In genomic region chr16:964696-965395, GRCh38 we compare ENCODE assay signal across 9 cellular contexts. TPM values are rescaled to one million over a fixed set of nuclear protein-coding genes. Genes with fewer than 3 reads are reported as not detected.
DNase-seq lines count a peak whose midpoint lies in the region; ATAC-seq and TF ChIP-seq lines count a peak whose summit lies in the region.
"Had no signal": no experiment of that assay in that cellular context is flagged by ENCODE, and none has a peak within 500 bp of the region (broad histone marks: within the 10 kb centered on the region; RNA-seq: fewer than 3 reads in every experiment).

No MANE protein-coding gene starts in this region.

- no peak for TF ChIP-seq CTCF in type B pancreatic cell (conservative IDR thresholded peaks at IDR 0.05)

- DNase-seq in MG63 (peak; percentile 75), inferior parietal cortex (ENCODE audit: extremely low spot score) (peak; percentile 36), SHP77 (lab: John Stamatoyannopoulos, UW) (no peak), NCI-H1694 treated with DMSO at 0.1 percent for 48 hours (lab: John Stamatoyannopoulos, UW) (no peak), type B pancreatic cell (ENCODE audit: extremely low spot score, unreplicated experiment) (no peak)
- peak; percentile 86 for DNase-seq in activated CD4-positive, alpha-beta memory T cell treated with anti-CD3 and anti-CD28 coated beads, Interleukin-2, amount 10 ng/mL, durations not matched to agents 7 days and 5 days
- DNase-seq in stimulated activated CD4-positive, alpha-beta T cell treated with anti-CD3 and anti-CD28 coated beads, Interleukin-4, amount 100 ng/mL, for 24 hours = peak; percentile 81
- DNase-seq: Peyer's patch had no signal

- H3K4me3 Mint-ChIP-seq in activated CD4-positive, alpha-beta memory T cell treated with anti-CD3 and anti-CD28 coated beads, Interleukin-2, amount 10 ng/mL, durations not matched to agents 7 days and 5 days = peak overlapping the region; percentile 79
- no peak overlapping the region for H3K4me3 Mint-ChIP-seq in type B pancreatic cell

- H3K9me3 ChIP-seq in MG63 = peaks cover 13% of the 10 kb centered on the region
- H3K9me3 ChIP-seq: Peyer's patch had no signal

- H3K4me3 ChIP-seq in MG63 = peak overlapping the region; percentile 38

- peaks cover 34% of the 10 kb centered on the region for H3K36me3 ChIP-seq in MG63
- H3K36me3 ChIP-seq: Peyer's patch had no signal

- no peak for ATAC-seq in HG02938 (IDR thresholded peaks at IDR 0.05; ENCODE audit: unreplicated experiment)

- peaks cover 51% of the 10 kb centered on the region for H3K4me1 Mint-ChIP-seq in activated CD4-positive, alpha-beta memory T cell treated with anti-CD3 and anti-CD28 coated beads, Interleukin-2, amount 10 ng/mL, durations not matched to agents 7 days and 5 days
- peaks cover 20% of the 10 kb centered on the region for H3K4me1 Mint-ChIP-seq in type B pancreatic cell (ENCODE audit: unreplicated experiment)

- H3K9me3 Mint-ChIP-seq in activated CD4-positive, alpha-beta memory T cell treated with anti-CD3 and anti-CD28 coated beads, Interleukin-2, amount 10 ng/mL, durations not matched to agents 7 days and 5 days = no peaks in the 10 kb centered on the region
- peaks cover 9% of the 10 kb centered on the region for H3K9me3 Mint-ChIP-seq in type B pancreatic cell

- peak overlapping the region; percentile 98 for H3K27ac Mint-ChIP-seq in activated CD4-positive, alpha-beta memory T cell treated with anti-CD3 and anti-CD28 coated beads, Interleukin-2, amount 10 ng/mL, durations not matched to agents 7 days and 5 days
- H3K27ac Mint-ChIP-seq in type B pancreatic cell = no peak overlapping the region

- CTCF ChIA-PET in activated CD4-positive, alpha-beta memory T cell treated with anti-CD3 and anti-CD28 coated beads, Interleukin-2, amount 10 ng/mL, durations not matched to agents 7 days and 5 days (lab: Charles Lee) = interaction anchor here (0.7 to 1.5 kb wide), 4 partner anchors 28 to 224 kb away, joined by 3 to 6 read pairs (median 4); partner anchors contain the start of gene CIAO3

- no peaks in the 10 kb centered on the region for H3K27me3 ChIP-seq in MG63
- H3K27me3 ChIP-seq: Peyer's patch had no signal

- H3K27me3 Mint-ChIP-seq in activated CD4-positive, alpha-beta memory T cell treated with anti-CD3 and anti-CD28 coated beads, Interleukin-2, amount 10 ng/mL, durations not matched to agents 7 days and 5 days = no peaks in the 10 kb centered on the region
- H3K27me3 Mint-ChIP-seq in type B pancreatic cell = no peaks in the 10 kb centered on the region

- peaks cover 40% of the 10 kb centered on the region for H3K36me3 Mint-ChIP-seq in activated CD4-positive, alpha-beta memory T cell treated with anti-CD3 and anti-CD28 coated beads, Interleukin-2, amount 10 ng/mL, durations not matched to agents 7 days and 5 days (ENCODE audit: low read depth)
- H3K36me3 Mint-ChIP-seq in type B pancreatic cell = peaks cover 22% of the 10 kb centered on the region

- POLR2A ChIA-PET in activated CD4-positive, alpha-beta memory T cell treated with anti-CD3 and anti-CD28 coated beads, Interleukin-2, amount 10 ng/mL, durations not matched to agents 7 days and 5 days (lab: Charles Lee) = interaction anchor here (0.6 to 2.2 kb wide), 6 partner anchors 16 to 284 kb away, joined by 3 to 9 read pairs (median 6); partner anchors contain the start of genes SOX8 and STUB1

RNA-seq across cellular contexts. Expression of gene LMF1, which starts 5.9 kb away (rescaled TPM):
- 8.8 and 11.1 TPM in 2 replicates for total RNA-seq in MG63 (2014; rRNA removed; shearing (Covaris generic); ENCODE audit: low replicate concordance)
- total RNA-seq in activated CD4-positive, alpha-beta memory T cell treated with anti-CD3 and anti-CD28 coated beads, Interleukin-2, amount 10 ng/mL, durations not matched to agents 7 days and 5 days = 10 to 100 TPM; 21.3 to 22.6 TPM
- total RNA-seq in type B pancreatic cell (ENCODE audit: low replicate concordance) = 20.8 and 21.4 TPM in 2 replicates

RNA-seq across cellular contexts. Expression of gene SOX8, which starts 16.7 kb away (rescaled TPM):
- 0.25 TPM in 1 of 2 replicates, not detected in the other for total RNA-seq in MG63 (2014; rRNA removed; shearing (Covaris generic); ENCODE audit: low replicate concordance)
- under 1 TPM; 0.10 to 0.13 TPM for total RNA-seq in activated CD4-positive, alpha-beta memory T cell treated with anti-CD3 and anti-CD28 coated beads, Interleukin-2, amount 10 ng/mL, durations not matched to agents 7 days and 5 days
- 1.4 and 6.7 TPM in 2 replicates for total RNA-seq in type B pancreatic cell (ENCODE audit: low replicate concordance)

Comparison
In these comparisons a context has a peak if more than half of its experiments do, and no peak if none do; other contexts are left out.
1. DNase-seq: peak in MG63 (single experiment), activated CD4-positive, alpha-beta memory T cell treated with anti-CD3 and anti-CD28 coated beads, Interleukin-2, amount 10 ng/mL, durations not matched to agents 7 days and 5 days (single experiment), inferior parietal cortex (single experiment) and stimulated activated CD4-positive, alpha-beta T cell treated with anti-CD3 and anti-CD28 coated beads, Interleukin-4, amount 100 ng/mL, for 24 hours (single experiment); none in SHP77 (0 of 2), NCI-H1694 treated with DMSO at 0.1 percent for 48 hours (single experiment) and type B pancreatic cell (single experiment).